ENCODE assay signal across 8 cellular contexts in genomic region chr13:21075303-21076264, GRCh38. TPM values are rescaled to one million over a fixed set of nuclear protein-coding genes. Genes with fewer than 3 reads are reported as not detected.
DNase-seq lines count a peak whose midpoint lies in the region; ATAC-seq and TF ChIP-seq lines count a peak whose summit lies in the region.

No MANE protein-coding gene starts in this region.

- TF ChIP-seq CTCF in heart left ventricle (IDR thresholded peaks at IDR 0.05), result no peak
- TF ChIP-seq CTCF in prostate gland (IDR thresholded peaks at IDR 0.05), result no peak

- H3K27ac ChIP-seq in heart left ventricle (peak overlapping the region; percentile 1 to 89 (median 76)), prostate gland (peak overlapping the region in 1 of 2 donors; percentile 10)

- peak overlapping the region; percentile 51 for H3K4me3 Mint-ChIP-seq in activated CD4-positive, alpha-beta T cell treated with anti-CD3 and anti-CD28 coated beads, Interleukin-2, amount 10 ng/mL, durations not matched to agents 24 days and 14 days
- H3K4me3 Mint-ChIP-seq in activated T-helper 1 cell treated with anti-CD3 and anti-CD28 coated beads, Interleukin-12 subunit alpha, Interleukin-12 subunit beta, Interleukin-2, Interleukin-4 antibody, amounts not matched to agents 30 ng/mL and 10 ng/mL and 1 ng/mL, durations not matched to agents 14 hours and 24 hours and 36 hours, result peak overlapping the region; percentile 68

- intact Hi-C loops in activated CD4-positive, alpha-beta T cell treated with anti-CD3 and anti-CD28 coated beads, Interleukin-2, amount 10 ng/mL, durations not matched to agents 24 days and 14 days (cut with micrococcal nuclease), result loop anchor here (1.0 to 5.0 kb wide), 2 partner anchors 14 to 58 kb away; partner anchors contain the start of gene LATS2
- intact Hi-C loops in activated T-helper 1 cell treated with anti-CD3 and anti-CD28 coated beads, Interleukin-12 subunit alpha, Interleukin-12 subunit beta, Interleukin-2, Interleukin-4 antibody, amounts not matched to agents 30 ng/mL and 10 ng/mL and 1 ng/mL, durations not matched to agents 14 hours and 24 hours and 36 hours (cut with micrococcal nuclease), result loop anchor here (10.0 kb wide), 1 partner anchor 131 kb away; no protein-coding TSS in a partner anchor
- intact Hi-C loops in heart left ventricle (cut with DNase I), result no loop called here
- intact Hi-C loops in prostate gland (cut with DNase I), result no loop called here

- no peaks in the 10 kb centered on the region for H3K36me3 Mint-ChIP-seq in activated CD4-positive, alpha-beta T cell treated with anti-CD3 and anti-CD28 coated beads, Interleukin-2, amount 10 ng/mL, durations not matched to agents 24 days and 14 days (ENCODE audit: low read depth)
- H3K36me3 Mint-ChIP-seq in activated T-helper 1 cell treated with anti-CD3 and anti-CD28 coated beads, Interleukin-12 subunit alpha, Interleukin-12 subunit beta, Interleukin-2, Interleukin-4 antibody, amounts not matched to agents 30 ng/mL and 10 ng/mL and 1 ng/mL, durations not matched to agents 14 hours and 24 hours and 36 hours (ENCODE audit: low read depth), result peaks cover 1% of the 10 kb centered on the region

- H3K4me3 ChIP-seq in heart left ventricle, result peak overlapping the region; percentile 51 to 89 (median 66)
- H3K4me3 ChIP-seq in prostate gland, result peak overlapping the region; percentile 20 to 39

- peak overlapping the region; percentile 34 for H3K27ac Mint-ChIP-seq in activated CD4-positive, alpha-beta T cell treated with anti-CD3 and anti-CD28 coated beads, Interleukin-2, amount 10 ng/mL, durations not matched to agents 24 days and 14 days
- H3K27ac Mint-ChIP-seq in activated T-helper 1 cell treated with anti-CD3 and anti-CD28 coated beads, Interleukin-12 subunit alpha, Interleukin-12 subunit beta, Interleukin-2, Interleukin-4 antibody, amounts not matched to agents 30 ng/mL and 10 ng/mL and 1 ng/mL, durations not matched to agents 14 hours and 24 hours and 36 hours, result peak overlapping the region; percentile 56

- no peaks in the 10 kb centered on the region for H3K9me3 ChIP-seq in heart left ventricle
- no peaks in the 10 kb centered on the region for H3K9me3 ChIP-seq in prostate gland

- H3K4me1 ChIP-seq in heart left ventricle (peaks cover 0 to 53% (median 14%) of the 10 kb centered on the region in 12 donors), prostate gland (replicated peaks) (no peaks in the 10 kb centered on the region)

- ATAC-seq in heart left ventricle (peak; percentile 39 to 66 (median 58)), HG02870 (IDR thresholded peaks at IDR 0.05; ENCODE audit: unreplicated experiment) (no peak)

- H3K9me3 Mint-ChIP-seq in activated CD4-positive, alpha-beta T cell treated with anti-CD3 and anti-CD28 coated beads, Interleukin-2, amount 10 ng/mL, durations not matched to agents 24 days and 14 days, result no peaks in the 10 kb centered on the region
- H3K9me3 Mint-ChIP-seq in activated T-helper 1 cell treated with anti-CD3 and anti-CD28 coated beads, Interleukin-12 subunit alpha, Interleukin-12 subunit beta, Interleukin-2, Interleukin-4 antibody, amounts not matched to agents 30 ng/mL and 10 ng/mL and 1 ng/mL, durations not matched to agents 14 hours and 24 hours and 36 hours, result no peaks in the 10 kb centered on the region

- DNase-seq in activated CD4-positive, alpha-beta T cell treated with anti-CD3 and anti-CD28 coated beads, Interleukin-2, amount 10 ng/mL, durations not matched to agents 24 days and 14 days, result peak; percentile 75
- DNase-seq in activated CD4-positive, alpha-beta T cell treated with anti-CD3 and anti-CD28 coated beads, Interleukin-2, amount 50 U/mL, for 4 hours, result no peak
- DNase-seq in activated T-helper 1 cell treated with anti-CD3 and anti-CD28 coated beads, Interleukin-12 subunit alpha, Interleukin-12 subunit beta, Interleukin-2, Interleukin-4 antibody, amounts not matched to agents 30 ng/mL and 10 ng/mL and 1 ng/mL, durations not matched to agents 14 hours and 24 hours and 36 hours (ENCODE audit: low spot score), result peak; percentile 6
- DNase-seq in heart left ventricle (peak; percentile 43 to 80 (median 58)), prostate gland (ENCODE audit: low spot score) (no peak), inferior parietal cortex (ENCODE audit: extremely low spot score) (no peak), DMS114 treated with DMSO at 0.1 percent for 48 hours (lab: John Stamatoyannopoulos, UW; ENCODE audit: unreplicated experiment) (no peak)

- H3K36me3 ChIP-seq in heart left ventricle (no peaks in the 10 kb centered on the region), prostate gland (no peaks in the 10 kb centered on the region)

- no peaks in the 10 kb centered on the region for H3K27me3 ChIP-seq in heart left ventricle
- H3K27me3 ChIP-seq in prostate gland (replicated peaks; ENCODE audit: insufficient read depth), result no peaks in the 10 kb centered on the region

- H3K4me1 Mint-ChIP-seq in activated CD4-positive, alpha-beta T cell treated with anti-CD3 and anti-CD28 coated beads, Interleukin-2, amount 10 ng/mL, durations not matched to agents 24 days and 14 days, result peaks cover 14% of the 10 kb centered on the region
- H3K4me1 Mint-ChIP-seq in activated T-helper 1 cell treated with anti-CD3 and anti-CD28 coated beads, Interleukin-12 subunit alpha, Interleukin-12 subunit beta, Interleukin-2, Interleukin-4 antibody, amounts not matched to agents 30 ng/mL and 10 ng/mL and 1 ng/mL, durations not matched to agents 14 hours and 24 hours and 36 hours (ENCODE audit: low read depth), result peaks cover 14% of the 10 kb centered on the region

- 5 to 8% (median 6%) methylated on average over 32 to 59 of the region's 67 CpGs for WGBS in heart left ventricle, 4 donors
- WGBS in prostate gland, result 8% methylated on average over 52 of the region's 67 CpGs

- peaks cover 14% of the 10 kb centered on the region for H3K27me3 Mint-ChIP-seq in activated CD4-positive, alpha-beta T cell treated with anti-CD3 and anti-CD28 coated beads, Interleukin-2, amount 10 ng/mL, durations not matched to agents 24 days and 14 days
- peaks cover 9% of the 10 kb centered on the region for H3K27me3 Mint-ChIP-seq in activated T-helper 1 cell treated with anti-CD3 and anti-CD28 coated beads, Interleukin-12 subunit alpha, Interleukin-12 subunit beta, Interleukin-2, Interleukin-4 antibody, amounts not matched to agents 30 ng/mL and 10 ng/mL and 1 ng/mL, durations not matched to agents 14 hours and 24 hours and 36 hours (ENCODE audit: insufficient read depth)

- TF ChIP-seq POLR2A in heart left ventricle (IDR thresholded peaks at IDR 0.05), result no peak
- no peak for TF ChIP-seq POLR2A in prostate gland (IDR thresholded peaks at IDR 0.05)

RNA-seq across cellular contexts. Expression of gene LATS2, which starts 14.2 kb away (rescaled TPM):
- total RNA-seq in activated CD4-positive, alpha-beta T cell treated with anti-CD3 and anti-CD28 coated beads, Interleukin-2, amount 10 ng/mL, durations not matched to agents 24 days and 14 days, result 1.7 and 2.2 TPM in 2 replicates
- 2.2 and 2.5 TPM in 2 replicates for total RNA-seq in activated T-helper 1 cell treated with anti-CD3 and anti-CD28 coated beads, Interleukin-12 subunit alpha, Interleukin-12 subunit beta, Interleukin-2, Interleukin-4 antibody, amounts not matched to agents 30 ng/mL and 10 ng/mL and 1 ng/mL, durations not matched to agents 14 hours and 24 hours and 36 hours
- total RNA-seq in heart left ventricle, result 10 to 100 TPM; 16.6 to 35.6 (median 27.1) TPM
- 10 to 100 TPM in 1 of 2 donors, 1 to 10 TPM in 1; 7.8 to 22.9 TPM for polyA plus RNA-seq in heart left ventricle
- total RNA-seq in prostate gland, result 10 to 100 TPM; 22.0 to 27.4 TPM

Comparison
In these comparisons a context has a peak if more than half of its experiments do, and no peak if none do; other contexts are left out.
1. DNase-seq: peak in activated CD4-positive, alpha-beta T cell treated with anti-CD3 and anti-CD28 coated beads, Interleukin-2, amount 10 ng/mL, durations not matched to agents 24 days and 14 days (single experiment), activated T-helper 1 cell treated with anti-CD3 and anti-CD28 coated beads, Interleukin-12 subunit alpha, Interleukin-12 subunit beta, Interleukin-2, Interleukin-4 antibody, amounts not matched to agents 30 ng/mL and 10 ng/mL and 1 ng/mL, durations not matched to agents 14 hours and 24 hours and 36 hours (single experiment) and heart left ventricle (5 of 5); none in activated CD4-positive, alpha-beta T cell treated with anti-CD3 and anti-CD28 coated beads, Interleukin-2, amount 50 U/mL, for 4 hours (0 of 2), prostate gland (single experiment), inferior parietal cortex (single experiment) and DMS114 treated with DMSO at 0.1 percent for 48 hours (single experiment).
2. intact Hi-C loops: an anchor here in activated CD4-positive, alpha-beta T cell treated with anti-CD3 and anti-CD28 coated beads, Interleukin-2, amount 10 ng/mL, durations not matched to agents 24 days and 14 days (1.0 to 5.0 kb wide) and activated T-helper 1 cell treated with anti-CD3 and anti-CD28 coated beads, Interleukin-12 subunit alpha, Interleukin-12 subunit beta, Interleukin-2, Interleukin-4 antibody, amounts not matched to agents 30 ng/mL and 10 ng/mL and 1 ng/mL, durations not matched to agents 14 hours and 24 hours and 36 hours (10.0 kb wide); none called in heart left ventricle and prostate gland.